31 cellular contexts compared by ENCODE assay signal in the genomic region with DNA sequence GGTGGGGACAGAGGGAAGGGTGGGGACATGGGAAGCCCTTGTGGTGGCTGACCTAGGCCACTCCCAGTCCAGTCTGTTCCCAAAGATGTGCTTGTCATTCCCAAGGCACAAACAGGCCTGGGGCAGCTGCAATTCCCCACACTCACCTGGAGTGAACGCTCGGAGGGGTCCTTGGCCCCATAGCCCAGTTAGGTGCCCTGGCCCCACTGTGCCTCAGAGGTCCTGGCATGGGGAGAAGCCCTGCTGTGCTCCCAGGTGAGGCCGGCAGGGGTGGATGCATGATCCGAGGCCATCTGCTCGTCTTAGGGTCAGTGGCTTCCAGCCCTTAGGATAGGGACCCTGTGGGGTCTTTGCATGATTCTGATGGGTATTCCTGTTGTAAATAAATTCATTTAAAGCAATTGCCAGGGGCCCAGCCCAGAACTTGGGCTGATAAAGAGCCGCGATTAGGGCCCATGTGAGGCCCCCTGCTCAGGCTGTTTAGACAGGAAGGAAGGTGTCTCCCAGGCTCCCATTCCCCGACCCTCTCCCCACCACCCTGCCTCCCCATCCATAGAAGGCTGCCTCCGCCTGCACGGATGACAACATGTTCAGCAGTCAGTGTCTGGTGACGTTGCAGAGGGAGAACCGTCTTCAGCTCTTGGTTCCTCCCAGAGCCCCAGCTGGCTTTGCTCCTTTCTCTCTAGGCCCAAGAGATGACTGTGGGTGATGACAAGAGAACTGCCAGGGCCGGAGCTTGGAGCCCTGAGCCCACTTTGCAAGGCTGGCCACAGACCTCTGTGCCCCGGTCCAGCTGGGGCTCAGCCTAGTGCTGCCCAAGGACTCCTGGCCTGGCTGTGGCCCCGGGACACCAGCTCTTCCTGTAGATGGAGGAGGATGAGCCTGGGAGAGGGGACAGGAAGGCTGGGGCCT. TPM values are rescaled to one million over a fixed set of nuclear protein-coding genes. Genes with fewer than 3 reads are reported as not detected.
"Had no signal": no experiment of that assay in that cellular context is flagged by ENCODE, and none has a peak within 500 bp of the region (broad histone marks: within the 10 kb centered on the region; RNA-seq: fewer than 3 reads in every experiment).

No MANE protein-coding gene starts in this region.

- H3K9me3 ChIP-seq: colonic mucosa had no signal

- H3K4me3 Mint-ChIP-seq: activated naive CD8-positive, alpha-beta T cell; activated T-cell treated with anti-CD3 and anti-CD28 coated beads, Interleukin-2, amount 50 U/mL, for 4 hours; activated T-helper 17 cell treated with anti-CD3 and anti-CD28 coated beads, Interleukin-2, amount 50 U/mL, for 72 hours; effector memory CD8-positive, alpha-beta T cell; memory B cell; natural killer cell; stimulated activated naive B cell treated with anti-CD40 and anti-IgM and Interleukin-4, amounts not matched to agents 10 μg/mL and 1 μg/mL and 100 μg/mL, for 72 hours; T-helper 2 cell treated with Interferon-gamma antibody and Interleukin-4, amounts not matched to agents 5 μg/mL and 100 μg/mL, for 36 hours had no signal

- H3K4me1 ChIP-seq: colonic mucosa, gastroesophageal sphincter, stomach, tibial nerve had no signal

- ATAC-seq: activated T-cell treated with anti-CD3 and anti-CD28 coated beads, Interleukin-2, amount 50 U/mL, for 4 hours; activated T-helper 17 cell treated with anti-CD3 and anti-CD28 coated beads, Interleukin-2, amount 50 U/mL, for 72 hours; effector memory CD8-positive, alpha-beta T cell; left cardiac atrium; natural killer cell; stimulated activated naive B cell treated with anti-CD40 and anti-IgM and Interleukin-4, amounts not matched to agents 10 μg/mL and 1 μg/mL and 100 μg/mL, for 72 hours had no signal

- H3K9me3 Mint-ChIP-seq: activated T-cell treated with anti-CD3 and anti-CD28 coated beads, Interleukin-2, amount 50 U/mL, for 4 hours; activated T-helper 17 cell treated with anti-CD3 and anti-CD28 coated beads, Interleukin-2, amount 50 U/mL, for 72 hours; natural killer cell; T-helper 2 cell treated with Interferon-gamma antibody and Interleukin-4, amounts not matched to agents 5 μg/mL and 100 μg/mL, for 36 hours had no signal

- H3K27me3 ChIP-seq: colonic mucosa, hepatocyte, tibial nerve had no signal

- H3K36me3 Mint-ChIP-seq: activated naive CD8-positive, alpha-beta T cell; memory B cell; natural killer cell; stimulated activated naive B cell treated with anti-CD40 and anti-IgM and Interleukin-4, amounts not matched to agents 10 μg/mL and 1 μg/mL and 100 μg/mL, for 72 hours had no signal

- H3K27ac ChIP-seq: colonic mucosa, gastroesophageal sphincter, hepatocyte, stomach, tibial nerve had no signal

- H3K27ac Mint-ChIP-seq: activated naive CD8-positive, alpha-beta T cell; activated T-helper 17 cell treated with anti-CD3 and anti-CD28 coated beads, Interleukin-2, amount 50 U/mL, for 72 hours; effector memory CD8-positive, alpha-beta T cell; memory B cell; natural killer cell; progenitor cell of endocrine pancreas; stimulated activated naive B cell treated with anti-CD40 and anti-IgM and Interleukin-4, amounts not matched to agents 10 μg/mL and 1 μg/mL and 100 μg/mL, for 72 hours; T-helper 2 cell treated with Interferon-gamma antibody and Interleukin-4, amounts not matched to agents 5 μg/mL and 100 μg/mL, for 36 hours had no signal

- H3K4me3 ChIP-seq: colonic mucosa, gastroesophageal sphincter, hepatocyte, smooth muscle cell, stomach, tibial nerve had no signal

- H3K4me1 Mint-ChIP-seq: activated T-helper 17 cell treated with anti-CD3 and anti-CD28 coated beads, Interleukin-2, amount 50 U/mL, for 72 hours; memory B cell; natural killer cell; stimulated activated naive B cell treated with anti-CD40 and anti-IgM and Interleukin-4, amounts not matched to agents 10 μg/mL and 1 μg/mL and 100 μg/mL, for 72 hours had no signal

- DNase-seq: activated CD4-positive, alpha-beta T cell treated with anti-CD3 and anti-CD28 coated beads for 4 hours; activated CD4-positive, alpha-beta T cell treated with anti-CD3 and anti-CD28 coated beads, Interleukin-2, amount 50 U/mL, for 4 hours; activated CD8-positive, alpha-beta memory T cell treated with anti-CD3 and anti-CD28 coated beads for 24 hours; activated CD8-positive, alpha-beta memory T cell treated with anti-CD3 and anti-CD28 coated beads, Interleukin-2, amount 50 U/mL, for 48 hours; activated naive CD4-positive, alpha-beta T cell treated with Interleukin-2 at 50 U/mL for 16 hours; activated T-cell treated with anti-CD3 and anti-CD28 coated beads, Interleukin-2, amount 50 U/mL, for 4 hours; anterior cingulate cortex; colonic mucosa; effector memory CD8-positive, alpha-beta T cell; left cardiac atrium; natural killer cell; stimulated activated CD4-positive, alpha-beta T cell treated with anti-CD3 and anti-CD28 coated beads, Interleukin-15, amount 100 ng/mL, for 24 hours; stimulated activated CD4-positive, alpha-beta T cell treated with anti-CD3 and anti-CD28 coated beads, Interleukin-2, amount 100 ng/mL, for 24 hours; stimulated activated naive B cell treated with anti-CD40 and anti-IgM and Interleukin-4, amounts not matched to agents 10 μg/mL and 1 μg/mL and 100 μg/mL, for 72 hours; stomach; T-helper 1 cell had no signal

- H3K36me3 ChIP-seq: colonic mucosa, gastroesophageal sphincter, stomach, tibial nerve had no signal

RNA-seq across cellular contexts. Expression of gene IRX4, which starts 28.4 kb away (rescaled TPM):
- total RNA-seq: activated T-cell treated with anti-CD3 and anti-CD28 coated beads, Interleukin-2, amount 50 U/mL, for 4 hours; activated T-helper 17 cell treated with anti-CD3 and anti-CD28 coated beads, Interleukin-2, amount 50 U/mL, for 72 hours; colonic mucosa; fibroblast of lung; fibroblast of villous mesenchyme; hepatocyte; mononuclear cell; natural killer cell; osteocyte; renal cortical epithelial cell; stomach; tibial nerve; urinary bladder had no signal
- polyA plus RNA-seq: fibroblast of lung, hepatocyte, urinary bladder had no signal
